9 cellular contexts compared by ENCODE assay signal in the genomic region with DNA sequence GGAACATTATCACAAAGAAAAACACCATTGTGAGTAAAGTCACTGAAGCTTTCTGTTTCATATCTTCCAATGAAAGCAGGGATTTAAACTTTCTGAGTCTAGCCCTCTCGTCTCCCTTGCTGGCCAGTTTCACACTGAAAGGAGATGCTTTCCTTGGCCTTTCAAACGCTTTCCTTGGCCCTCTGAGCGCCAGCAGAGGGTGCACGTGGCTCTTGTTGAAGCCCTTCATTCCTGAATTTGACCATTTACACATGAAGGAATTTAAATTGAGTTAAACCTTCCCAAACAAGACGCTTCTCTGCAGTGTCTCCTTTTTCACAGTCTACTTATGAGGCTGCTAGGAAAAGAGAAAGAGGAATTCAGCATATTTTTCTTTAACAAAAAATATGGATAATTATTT. TPM values are rescaled to one million over a fixed set of nuclear protein-coding genes. Genes with fewer than 3 reads are reported as not detected.
DNase-seq lines count a peak whose midpoint lies in the region; ATAC-seq, FAIRE-seq and TF ChIP-seq lines count a peak whose summit lies in the region.
"Had no signal": no experiment of that assay in that cellular context is flagged by ENCODE, and none has a peak within 500 bp of the region (broad histone marks: within the 10 kb centered on the region; RNA-seq: fewer than 3 reads in every experiment).

No MANE protein-coding gene starts in this region.

- ATAC-seq in T-cell (replicated peaks in 1 of 4), result no peak
- no peak for ATAC-seq in HG03097 (IDR thresholded peaks at IDR 0.05; ENCODE audit: low FRiP score, unreplicated experiment)

- peak overlapping the region; percentile 5 to 80 for H3K27ac Mint-ChIP-seq in T-cell

- H3K36me3 ChIP-seq in iPS DF 6.9 (ENCODE audit: control insufficient read depth, insufficient read depth, low read length), result no peaks in the 10 kb centered on the region

- peak; percentile 77 for TF ChIP-seq CTCF in AG04450 (IDR thresholded peaks at IDR 0.05; ENCODE audit: low read depth, low read length)
- TF ChIP-seq CTCF in HFF-Myc (IDR thresholded peaks at IDR 0.05; ENCODE audit: low read depth, low read length, missing control alignments), result peak; percentile 61

- peaks cover 28 to 67% (median 47%) of the 10 kb centered on the region in 3 donors for H3K4me1 Mint-ChIP-seq in T-cell

- H3K4me3 Mint-ChIP-seq in T-cell, result peak overlapping the region in 1 of 3 donors; percentile 76
- H3K4me3 Mint-ChIP-seq: activated naive CD8-positive, alpha-beta T cell treated with anti-CD3 and anti-CD28 coated beads, Interleukin-2, amount 10 ng/mL, durations not matched to agents 7 days and 5 days had no signal

- no peak for FAIRE-seq in frontal cortex (lab: Jason Lieb, UNC)

- peaks cover 4% of the 10 kb centered on the region for H3K4me1 ChIP-seq in iPS DF 6.9 (ENCODE audit: control insufficient read depth, insufficient read depth, low read length)

- no peaks in the 10 kb centered on the region for H3K36me3 Mint-ChIP-seq in T-cell
- H3K36me3 Mint-ChIP-seq: activated naive CD8-positive, alpha-beta T cell treated with anti-CD3 and anti-CD28 coated beads, Interleukin-2, amount 10 ng/mL, durations not matched to agents 7 days and 5 days had no signal

- H3K27me3 ChIP-seq in AG04450 (ENCODE audit: control insufficient read depth, insufficient read depth, low read length), result no peaks in the 10 kb centered on the region
- H3K27me3 ChIP-seq in iPS DF 6.9 (ENCODE audit: control insufficient read depth, insufficient read depth, low read length), result no peaks in the 10 kb centered on the region

- CTCF ChIA-PET in AG04450 (lab: Charles Lee) (interaction anchor here (0.6 to 1.6 kb wide), 15 partner anchors 9 to 445 kb away, joined by 3 to 10 read pairs (median 4); a partner anchor contains a TSS), T-cell (lab: Charles Lee) (no interaction called here)

- DNase-seq in AG04450 (ENCODE audit: low read depth, low spot score) (peak; percentile 24), HFF-Myc (ENCODE audit: extremely low read depth, low read depth) (no peak), T-cell (peak in 1 of 34 experiments; percentile 18), iPS DF 6.9 (ENCODE audit: low read depth, low spot score) (peak; percentile 61), frontal cortex (ENCODE audit: low spot score in 2 of 2) (no peak), activated T-cell treated with anti-CD3 and anti-CD28 coated beads for 4 hours (no peak), CD1c-positive myeloid dendritic cell (ENCODE audit: extremely low spot score) (no peak)
- DNase-seq: activated naive CD8-positive, alpha-beta T cell treated with anti-CD3 and anti-CD28 coated beads, Interleukin-2, amount 10 ng/mL, durations not matched to agents 7 days and 5 days had no signal

- H3K4me3 ChIP-seq in AG04450 (ENCODE audit: low read depth, low read length) (no peak overlapping the region), HFF-Myc (replicated peaks; ENCODE audit: low read depth, low read length) (no peak overlapping the region), iPS DF 6.9 (ENCODE audit: low read length) (no peak overlapping the region)

- H3K27ac ChIP-seq in AG04450 (ENCODE audit: low read depth, low read length) (peak overlapping the region; percentile 39), iPS DF 6.9 (ENCODE audit: low read length) (no peak overlapping the region)

- WGBS in iPS DF 6.9 (ENCODE audit: insufficient coverage, insufficient read length), result no CpG with 5 or more reads among the region's 5 CpGs

- H3K27me3 Mint-ChIP-seq in T-cell, result peaks cover 1 to 15% of the 10 kb centered on the region in 2 donors

- POLR2A ChIA-PET in AG04450 (lab: Yijun Ruan, JAX) (interaction anchor here (0.7 to 0.9 kb wide), 2 partner anchors 11 to 22 kb away, joined by 3 to 4 read pairs; a partner anchor contains a TSS), T-cell (lab: Charles Lee) (no interaction called here)

- H3K9me3 ChIP-seq in AG04450 (ENCODE audit: control insufficient read depth, insufficient read depth, low read length) (no peaks in the 10 kb centered on the region), iPS DF 6.9 (ENCODE audit: control insufficient read depth, insufficient read depth, low read length) (no peaks in the 10 kb centered on the region)

- H3K9me3 Mint-ChIP-seq in T-cell, result no peaks in the 10 kb centered on the region
- H3K9me3 Mint-ChIP-seq: activated naive CD8-positive, alpha-beta T cell treated with anti-CD3 and anti-CD28 coated beads, Interleukin-2, amount 10 ng/mL, durations not matched to agents 7 days and 5 days had no signal

RNA-seq across cellular contexts. Expression of a gene that starts 21.5 kb away (rescaled TPM):
- 188 and 217 TPM in 2 replicates for polyA plus RNA-seq in AG04450 (2011; rRNA removed)
- 124 and 128 TPM in 2 replicates for polyA minus RNA-seq in AG04450 (2011; rRNA and poly(A)+ RNA removed)
- under 1 TPM in 1 of 5 donors, not detected in 4; 0.41 TPM for total RNA-seq in T-cell
- total RNA-seq in frontal cortex, result 0.41 TPM
- total RNA-seq: activated naive CD8-positive, alpha-beta T cell treated with anti-CD3 and anti-CD28 coated beads, Interleukin-2, amount 10 ng/mL, durations not matched to agents 7 days and 5 days had no signal

Comparison
In these comparisons a context has a peak if more than half of its experiments do, and no peak if none do; other contexts are left out.
1. DNase-seq: peak in AG04450 (single experiment) and iPS DF 6.9 (single experiment); none in HFF-Myc (single experiment), frontal cortex (0 of 2), activated T-cell treated with anti-CD3 and anti-CD28 coated beads for 4 hours (single experiment) and CD1c-positive myeloid dendritic cell (single experiment).